In the genomic region with DNA sequence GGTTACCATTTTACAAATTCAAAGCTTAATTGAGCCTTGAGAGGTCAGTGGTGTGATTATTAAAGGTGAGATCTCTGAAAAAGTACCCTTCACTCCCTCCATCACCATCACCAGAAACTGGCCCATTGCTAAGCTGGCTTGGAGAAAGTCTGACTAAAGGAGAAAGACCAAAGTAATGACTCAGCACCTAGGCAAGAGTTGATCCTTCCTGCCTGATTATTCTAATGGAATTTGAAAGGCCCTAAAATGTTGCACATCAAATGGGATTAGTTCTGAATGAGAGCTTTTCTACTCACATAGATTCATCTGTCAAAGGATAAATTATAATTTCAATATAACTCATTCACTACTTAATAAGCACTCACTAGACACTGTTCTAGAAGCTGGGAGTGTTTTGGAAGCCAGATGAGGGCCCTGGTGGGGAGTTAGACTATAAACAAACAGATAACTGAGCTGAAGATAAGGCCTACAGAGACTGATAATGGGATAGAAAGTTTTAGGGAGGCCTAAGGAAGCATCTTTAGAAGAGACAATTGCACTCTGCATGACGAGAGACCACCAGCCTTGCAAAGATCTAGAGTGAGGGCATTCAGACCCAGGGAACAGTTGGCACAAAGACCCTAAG, we compare ENCODE assay signal across 1 cellular context.
TF ChIP-seq lines count a peak whose summit lies in the region.

No MANE protein-coding gene starts in this region.

TF ChIP-seq in IMR-90, 13 proteins besides CTCF, POLR2A, EP300 and RAD21 (continued from another document):
- 0 out of 2 replicates have a peak, but pooled peaks have one; percentile 10 for TF ChIP-seq FOS (IDR thresholded peaks at IDR 0.05; ENCODE audit: low read depth, low read length)
- no peak for TF ChIP-seq RCOR1 (IDR thresholded peaks at IDR 0.05; ENCODE audit: insufficient replicate concordance, low read length)
- no peak for TF ChIP-seq CHD1 (IDR thresholded peaks at IDR 0.05; ENCODE audit: low read depth, low read length)
- TF ChIP-seq CEBPB (IDR thresholded peaks at IDR 0.05; ENCODE audit: low read depth, low read length) = 0 out of 2 replicates have a peak, but pooled peaks have one; percentile 5
- no peak for TF ChIP-seq BHLHE40 (IDR thresholded peaks at IDR 0.05; ENCODE audit: low read depth, low read length)
- no peak for TF ChIP-seq MXI1 (IDR thresholded peaks at IDR 0.05; ENCODE audit: borderline replicate concordance, low read depth, low read length)
- TF ChIP-seq RFX5 (IDR thresholded peaks at IDR 0.05; ENCODE audit: low read depth, low read length) = no peak
- TF ChIP-seq SMC3 (IDR thresholded peaks at IDR 0.05; ENCODE audit: low read depth, low read length) = no peak
- TF ChIP-seq NFE2L2 (IDR thresholded peaks at IDR 0.05; ENCODE audit: low read depth, low read length) = peak; percentile 85
